20 cellular contexts compared by ENCODE assay signal in genomic region chr17:69105907-69106730, GRCh38. TPM values are rescaled to one million over a fixed set of nuclear protein-coding genes. Genes with fewer than 3 reads are reported as not detected.
A peak's percentile ranks its signal among the peaks of the same experiment; 100 is the strongest.
DNase-seq lines count a peak whose midpoint lies in the region; ATAC-seq, FAIRE-seq and TF ChIP-seq lines count a peak whose summit lies in the region.
"Had no signal": no experiment of that assay in that cellular context is flagged by ENCODE, and none has a peak within 500 bp of the region (broad histone marks: within the 10 kb centered on the region; RNA-seq: fewer than 3 reads in every experiment).

No MANE protein-coding gene starts in this region.

- H3K4ac ChIP-seq in H1 (replicated peaks; ENCODE audit: insufficient read length, low read depth, low read length): no peak overlapping the region

- H3K79me2 ChIP-seq in H1 (ENCODE audit: control insufficient read depth in 1 of 2, insufficient read depth in 2 of 2, low read length in 2 of 2): no peaks in the 10 kb centered on the region

- peak overlapping the region; percentile 64 for H3K56ac ChIP-seq in H1 (replicated peaks; ENCODE audit: insufficient read length, low read depth, low read length)

- POLR2A ChIA-PET in H1 (lab: Charles Lee; ENCODE audit: partially characterized antibody): no interaction called here

- intact Hi-C loops in kidney (cut with DNase I): no loop called here
- intact Hi-C loops in psoas muscle (cut with DNase I): no loop called here

- no peak for TF ChIP-seq CTCF in H1 (IDR thresholded peaks at IDR 0.05; ENCODE audit: control extremely low read depth in 1 of 3, insufficient read depth in 1 of 3, low read depth in 1 of 3, low read length in 3 of 3)
- no peak for TF ChIP-seq CTCF in kidney (IDR thresholded peaks at IDR 0.05; ENCODE audit: borderline replicate concordance, extremely low read depth, insufficient read depth)
- peak; percentile 11 for TF ChIP-seq CTCF in psoas muscle (IDR thresholded peaks at IDR 0.05)

- H3K18ac ChIP-seq in H1 (ENCODE audit: extremely low read depth, low read length): no peak overlapping the region

- FAIRE-seq in H1 (lab: Jason Lieb, UNC) (no peak), kidney (lab: Jason Lieb, UNC) (peak; percentile 11)
- FAIRE-seq: A204.1, D721Med, G401.6, GM12891, GM19239, H54 had no signal

- H2BK120ac ChIP-seq in H1 (replicated peaks; ENCODE audit: low read depth, low read length): no peak overlapping the region

- no peaks in the 10 kb centered on the region for H3K9me3 ChIP-seq in H1 (ENCODE audit: insufficient read depth in 2 of 2, low read depth in 1 of 2, low read length in 1 of 2)
- H3K9me3 ChIP-seq in kidney (ENCODE audit: control insufficient read depth in 1 of 2, low read length in 2 of 2): no peaks in the 10 kb centered on the region
- no peaks in the 10 kb centered on the region for H3K9me3 ChIP-seq in psoas muscle
- H3K9me3 ChIP-seq: Caco-2 had no signal

- no peaks in the 10 kb centered on the region for H3K4me1 ChIP-seq in H1 (replicated peaks in 1 of 4; ENCODE audit: control insufficient read depth in 3 of 4, insufficient read depth in 4 of 4, low read length in 3 of 4)
- H3K4me1 ChIP-seq in kidney (ENCODE audit: control insufficient read depth in 1 of 2, insufficient read depth in 1 of 2, low read depth in 1 of 2, low read length in 2 of 2): no peaks in the 10 kb centered on the region
- H3K4me1 ChIP-seq in psoas muscle: no peaks in the 10 kb centered on the region

- H2BK15ac ChIP-seq in H1 (ENCODE audit: low read length): no peak overlapping the region

- H4K8ac ChIP-seq in H1 (ENCODE audit: extremely low read depth, insufficient read depth, low read length): no peak overlapping the region

- no peak overlapping the region for H2BK20ac ChIP-seq in H1 (ENCODE audit: low read length)

- 90 to 100% methylated on average over 1 to 9 of the region's 10 CpGs for whole genome bisulfite sequencing in H1 (ENCODE audit: extremely low coverage in 1 of 2, insufficient coverage in 1 of 2, insufficient read length in 1 of 2, insufficient replicate concordance in 2 of 2, low coverage in 1 of 2, low lambda C conversion rate in 2 of 2, missing lambda C conversion rate in 1 of 2), 2 experiments
- 33 to 41% (median 34%) methylated on average over 10 of the region's 10 CpGs for WGBS in psoas muscle, 3 donors

- no peak overlapping the region for H3K14ac ChIP-seq in H1 (ENCODE audit: insufficient read length)

- H4K91ac ChIP-seq in H1 (replicated peaks; ENCODE audit: insufficient read length, low read length): no peak overlapping the region

- H3K4me2 ChIP-seq in H1 (ENCODE audit: insufficient read depth in 1 of 2, low read depth in 2 of 2, low read length in 2 of 2): no peak overlapping the region

- H4K20me1 ChIP-seq in H1 (replicated peaks in 1 of 2; ENCODE audit: control insufficient read depth in 1 of 2, insufficient read depth in 2 of 2, low read length in 2 of 2): no peaks in the 10 kb centered on the region

- H4K5ac ChIP-seq in H1 (ENCODE audit: insufficient read length, low read depth, low read length): no peak overlapping the region

- no peaks in the 10 kb centered on the region for H3K79me1 ChIP-seq in H1 (ENCODE audit: low read depth, low read length)

- H3K4me3 ChIP-seq in H1 (ENCODE audit: extremely low read depth in 1 of 4, insufficient read depth in 2 of 4, low read depth in 3 of 4, low read length in 4 of 4) (no peak overlapping the region), kidney (ENCODE audit: low read length in 2 of 2) (no peak overlapping the region), psoas muscle (no peak overlapping the region)
- H3K4me3 ChIP-seq: GM23248 had no signal

- H3K27ac ChIP-seq in H1 (ENCODE audit: low read depth, low read length) (no peak overlapping the region), kidney (ENCODE audit: low read depth in 2 of 2, low read length in 2 of 2) (no peak overlapping the region), psoas muscle (peak overlapping the region; percentile 6), caudate nucleus (ENCODE audit: low read depth, low read length) (no peak overlapping the region)
- H3K27ac ChIP-seq: C4-2B, GM23248, HL-60 had no signal

- CTCF ChIA-PET in H1 (lab: Charles Lee; ENCODE audit: partially characterized antibody): interaction anchor here (1.0 to 1.2 kb wide), 2 partner anchors 16 to 21 kb away, joined by 3 read pairs; no protein-coding TSS in a partner anchor

- H3K9ac ChIP-seq in H1 (replicated peaks in 1 of 4; ENCODE audit: extremely low read depth in 1 of 4, low read depth in 3 of 4, low read length in 3 of 4) (no peak overlapping the region), kidney (ENCODE audit: low read length in 2 of 2) (no peak overlapping the region)
- H3K9ac ChIP-seq: GM23248 had no signal

- H2AFZ ChIP-seq in H1 (ENCODE audit: low read length): no peak overlapping the region
- H2AFZ ChIP-seq: GM23248 had no signal

- no peak for TF ChIP-seq RAD21 in H1 (IDR thresholded peaks at IDR 0.05 in 1 of 2, conservative IDR thresholded peaks at IDR 0.05 in 1 of 2; ENCODE audit: low read depth in 2 of 2, low read length in 2 of 2)

- no peak for TF ChIP-seq POLR2A in H1 (IDR thresholded peaks at IDR 0.05; ENCODE audit: control extremely low read depth in 1 of 2, low read depth in 2 of 2, low read length in 2 of 2)

- H3K23ac ChIP-seq in H1 (ENCODE audit: insufficient read length): no peak overlapping the region

- H3K23me2 ChIP-seq in H1 (ENCODE audit: low read depth, low read length): no peaks in the 10 kb centered on the region; the same call in 1 of the 2 replicates

- no peak overlapping the region for H2BK5ac ChIP-seq in H1 (ENCODE audit: low read depth, low read length)

- no peak overlapping the region for H2BK12ac ChIP-seq in H1 (ENCODE audit: low read depth, low read length)

- no peak for TF ChIP-seq EP300 in H1 (IDR thresholded peaks at IDR 0.05; ENCODE audit: borderline replicate concordance in 1 of 2, low read depth in 2 of 2, low read length in 2 of 2)

- H2AK5ac ChIP-seq in H1 (ENCODE audit: low read depth, low read length): no peak overlapping the region

- DNase-seq in H1 (ENCODE audit: low read depth in 1 of 2, low spot score in 2 of 2) (no peak), kidney (no peak), psoas muscle (peak in 1 of 2 donors; percentile 45), NCI-H2081 treated with DMSO at 0.1 percent for 48 hours (lab: John Stamatoyannopoulos, UW) (no peak), MV-4-11 (lab: John Stamatoyannopoulos, UW) (no peak), caudate nucleus (lab: John Stamatoyannopoulos, UW) (no peak)
- DNase-seq: ACHN; Caco-2; CD4-positive, alpha-beta T cell; GM23248; HCEC 1CT had no signal

- ATAC-seq in psoas muscle: peak; percentile 76 to 93 (median 86)

- no peaks in the 10 kb centered on the region for H3K36me3 ChIP-seq in H1 (ENCODE audit: control insufficient read depth in 2 of 4, insufficient read depth in 4 of 4, low read length in 3 of 4)
- H3K36me3 ChIP-seq in kidney (ENCODE audit: control insufficient read depth in 1 of 2, insufficient read depth in 2 of 2, low read length in 2 of 2): peaks cover 0 to 3% of the 10 kb centered on the region in 2 donors
- H3K36me3 ChIP-seq in psoas muscle (ENCODE audit: insufficient read depth in 1 of 2, low read depth in 1 of 2): peaks cover 0 to 59% of the 10 kb centered on the region in 2 donors

- H3K27me3 ChIP-seq in H1 (replicated peaks in 1 of 4; ENCODE audit: control insufficient read depth in 3 of 4, extremely low read depth in 1 of 4, insufficient read depth in 3 of 4, low read length in 3 of 4) (no peaks in the 10 kb centered on the region), psoas muscle (ENCODE audit: insufficient read depth in 3 of 3, low read length in 2 of 3) (no peaks in the 10 kb centered on the region)

RNA-seq across cellular contexts. Expression of gene ABCA6, which starts 35.6 kb away (rescaled TPM):
- not detected in 2 replicates for total RNA-seq in H1 (2021; fragmentation: NEBNext Ultra II Directional; extraction: Animal tissue kit (Norgen Biotek cat#: 25700))
- not detected in 2 replicates for polyA plus RNA-seq in H1 (2011; rRNA removed)
- polyA plus RNA-seq in H1 (2011; cell fraction: cytosol; rRNA removed): not detected
- polyA plus RNA-seq in H1 (2011; cell fraction: nucleus; rRNA removed): not detected
- polyA plus RNA-seq in H1 (2012, experiment 1 of 2): not detected in 4 replicates
- not detected for polyA plus RNA-seq in H1 (2012, experiment 2 of 2)
- polyA plus RNA-seq in H1 (2013, experiment 1 of 2): not detected
- polyA plus RNA-seq in H1 (2013, experiment 2 of 2): not detected
- polyA minus RNA-seq in H1 (2011; rRNA and poly(A)+ RNA removed): not detected in 2 replicates
- not detected for polyA minus RNA-seq in H1 (2011; cell fraction: cytosol; rRNA and poly(A)+ RNA removed)
- polyA minus RNA-seq in H1 (2011; cell fraction: nucleus; rRNA and poly(A)+ RNA removed): not detected
- 7.6 TPM for total RNA-seq in kidney
- 2.9 TPM for polyA plus RNA-seq in kidney (ENCODE audit: insufficient read depth, low read depth, low replicate concordance)
- 10 to 100 TPM in 2 of 4 donors, 1 to 10 TPM in 2; 6.8 to 21.2 (median 10.3) TPM for total RNA-seq in psoas muscle
- 1 to 10 TPM; 2.7 to 4.2 (median 3.1) TPM for polyA plus RNA-seq in psoas muscle
- total RNA-seq: HT1080 had no signal

RNA-seq across cellular contexts. Expression of gene ABCA9, which starts 45.4 kb away (rescaled TPM):
- total RNA-seq in H1 (2021; fragmentation: NEBNext Ultra II Directional; extraction: Animal tissue kit (Norgen Biotek cat#: 25700)): not detected in 2 replicates
- polyA plus RNA-seq in H1 (2011; rRNA removed) (not detected in 2 replicates), kidney (ENCODE audit: insufficient read depth, low read depth, low replicate concordance) (0.45 TPM), psoas muscle (1 to 10 TPM; 1.6 to 3.4 (median 3.2) TPM)
- not detected for polyA plus RNA-seq in H1 (2011; cell fraction: cytosol; rRNA removed)
- polyA plus RNA-seq in H1 (2011; cell fraction: nucleus; rRNA removed): not detected
- polyA plus RNA-seq in H1 (2012, experiment 1 of 2): not detected in 4 replicates
- polyA plus RNA-seq in H1 (2012, experiment 2 of 2): not detected
- polyA plus RNA-seq in H1 (2013, experiment 1 of 2): not detected
- not detected for polyA plus RNA-seq in H1 (2013, experiment 2 of 2)
- 0.19 TPM in 1 of 2 replicates, not detected in the other for polyA minus RNA-seq in H1 (2011; rRNA and poly(A)+ RNA removed)
- not detected for polyA minus RNA-seq in H1 (2011; cell fraction: cytosol; rRNA and poly(A)+ RNA removed)
- not detected for polyA minus RNA-seq in H1 (2011; cell fraction: nucleus; rRNA and poly(A)+ RNA removed)
- total RNA-seq in kidney (2.0 TPM), psoas muscle (10 to 100 TPM in 2 of 4 donors, 1 to 10 TPM in 2; 4.2 to 13.8 (median 9.4) TPM)
- total RNA-seq: HT1080 had no signal
